ENCODE assay signal across 36 cellular contexts in the genomic region with DNA sequence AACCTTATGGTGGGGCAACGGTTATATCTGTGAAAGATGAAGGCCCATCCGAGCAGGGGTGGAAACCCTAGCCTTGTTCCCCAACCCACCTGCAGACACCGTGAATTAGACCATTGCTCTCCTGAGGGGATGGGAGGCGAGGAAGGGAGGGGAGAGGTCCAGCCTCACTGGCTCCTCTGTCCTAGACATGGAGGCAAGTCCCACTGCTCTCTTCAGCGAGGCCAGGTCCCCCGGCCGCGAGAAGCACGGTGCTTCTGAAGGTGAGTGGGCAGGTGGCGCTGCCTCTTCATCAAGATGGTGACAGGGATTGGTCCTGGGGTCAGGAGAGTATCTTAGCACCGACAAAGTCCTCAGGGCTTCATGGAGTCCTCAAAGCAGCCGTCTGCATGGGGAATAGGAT. TPM values are rescaled to one million over a fixed set of nuclear protein-coding genes. Genes with fewer than 3 reads are reported as not detected.
"Had no signal": no experiment of that assay in that cellular context is flagged by ENCODE, and none has a peak within 500 bp of the region (broad histone marks: within the 10 kb centered on the region; RNA-seq: fewer than 3 reads in every experiment).

No MANE protein-coding gene starts in this region.

- H3K36me3 ChIP-seq: ascending aorta, cardiac muscle cell had no signal

- H3K27ac Mint-ChIP-seq: activated B cell treated with CpG ODN at 0.5 μM for 24 hours; activated CD4-positive, alpha-beta memory T cell treated with anti-CD3 and anti-CD28 coated beads, Interleukin-2, amount 10 ng/mL, durations not matched to agents 7 days and 5 days; activated CD4-positive, alpha-beta T cell treated with anti-CD3 and anti-CD28 coated beads for 36 hours; activated CD4-positive, alpha-beta T cell treated with anti-CD3 and anti-CD28 coated beads, Interleukin-2, amount 10 ng/mL, durations not matched to agents 7 days and 5 days; activated CD8-positive, alpha-beta memory T cell treated with anti-CD3 and anti-CD28 coated beads, Interleukin-2, amount 10 ng/mL, durations not matched to agents 7 days and 5 days; activated CD8-positive, alpha-beta T cell treated with anti-CD3 and anti-CD28 coated beads, Interleukin-2, amount 10 ng/mL, durations not matched to agents 7 days and 5 days; activated naive CD4-positive, alpha-beta T cell treated with anti-CD3 and anti-CD28 coated beads, Interleukin-2, amount 10 ng/mL, durations not matched to agents 7 days and 5 days; activated naive CD4-positive, alpha-beta T cell treated with anti-CD3 and anti-CD28 coated beads, Interleukin-2, amount 50 U/mL, for 24 hours; activated naive CD8-positive, alpha-beta T cell; activated naive CD8-positive, alpha-beta T cell treated with anti-CD3 and anti-CD28 coated beads, Interleukin-2, amount 10 ng/mL, durations not matched to agents 7 days and 5 days; activated naive CD8-positive, alpha-beta T cell treated with anti-CD3 and anti-CD28 coated beads, Interleukin-2, amount 50 U/mL, for 24 hours; activated T-cell treated with anti-CD3 and anti-CD28 coated beads, Interleukin-2, amount 50 U/mL, for 24 hours; activated T-helper 2 cell treated with anti-CD3 and anti-CD28 coated beads, Interferon-gamma antibody, Interleukin-2, Interleukin-4, amounts not matched to agents 10 μg/mL and 5 μg/mL and 100 μg/mL, durations not matched to agents 14 hours and 24 hours and 36 hours; T-helper 1 cell treated with Interleukin-12 subunit alpha and Interleukin-12 subunit beta and Interleukin-4 antibody, amounts not matched to agents 30 μg/mL and 1 μg/mL, for 36 hours; T-helper 2 cell treated with Interferon-gamma antibody and Interleukin-4, amounts not matched to agents 5 μg/mL and 100 μg/mL, for 36 hours had no signal

- H3K4me1 ChIP-seq: ascending aorta had no signal

- H3K27ac ChIP-seq: ascending aorta, cardiac muscle cell, VCaP had no signal

- H3K4me1 Mint-ChIP-seq: activated B cell treated with CpG ODN at 0.5 μM for 24 hours; activated CD4-positive, alpha-beta memory T cell treated with anti-CD3 and anti-CD28 coated beads, Interleukin-2, amount 10 ng/mL, durations not matched to agents 7 days and 5 days; activated CD4-positive, alpha-beta T cell treated with anti-CD3 and anti-CD28 coated beads for 36 hours; activated CD4-positive, alpha-beta T cell treated with anti-CD3 and anti-CD28 coated beads, Interleukin-2, amount 10 ng/mL, durations not matched to agents 7 days and 5 days; activated CD8-positive, alpha-beta memory T cell treated with anti-CD3 and anti-CD28 coated beads, Interleukin-2, amount 10 ng/mL, durations not matched to agents 7 days and 5 days; activated naive CD4-positive, alpha-beta T cell treated with anti-CD3 and anti-CD28 coated beads, Interleukin-2, amount 10 ng/mL, durations not matched to agents 7 days and 5 days; activated naive CD4-positive, alpha-beta T cell treated with anti-CD3 and anti-CD28 coated beads, Interleukin-2, amount 50 U/mL, for 24 hours; activated naive CD8-positive, alpha-beta T cell treated with anti-CD3 and anti-CD28 coated beads, Interleukin-2, amount 10 ng/mL, durations not matched to agents 7 days and 5 days; activated naive CD8-positive, alpha-beta T cell treated with anti-CD3 and anti-CD28 coated beads, Interleukin-2, amount 50 U/mL, for 24 hours; central memory CD8-positive, alpha-beta T cell had no signal

- DNase-seq: activated B cell treated with CpG ODN at 0.5 μM for 24 hours; activated CD4-positive, alpha-beta memory T cell treated with anti-CD3 and anti-CD28 coated beads, Interleukin-2, amount 10 ng/mL, durations not matched to agents 7 days and 5 days; activated CD4-positive, alpha-beta T cell treated with anti-CD3 and anti-CD28 coated beads for 1 hour; activated CD4-positive, alpha-beta T cell treated with anti-CD3 and anti-CD28 coated beads for 36 hours; activated CD4-positive, alpha-beta T cell treated with anti-CD3 and anti-CD28 coated beads for 48 hours; activated CD4-positive, alpha-beta T cell treated with anti-CD3 and anti-CD28 coated beads, Interleukin-2, amount 10 ng/mL, durations not matched to agents 7 days and 5 days; activated CD4-positive, alpha-beta T cell treated with anti-CD3 and anti-CD28 coated beads, Interleukin-2, amount 50 U/mL, for 48 hours; activated CD8-positive, alpha-beta memory T cell treated with anti-CD3 and anti-CD28 coated beads for 24 hours; activated CD8-positive, alpha-beta memory T cell treated with anti-CD3 and anti-CD28 coated beads, Interleukin-2, amount 10 ng/mL, durations not matched to agents 7 days and 5 days; activated CD8-positive, alpha-beta memory T cell treated with anti-CD3 and anti-CD28 coated beads, Interleukin-2, amount 50 U/mL, for 48 hours; activated CD8-positive, alpha-beta T cell treated with anti-CD3 and anti-CD28 coated beads, Interleukin-2, amount 10 ng/mL, durations not matched to agents 7 days and 5 days; activated gamma-delta T cell; activated naive CD4-positive, alpha-beta T cell treated with anti-CD3 and anti-CD28 coated beads, Interleukin-2, amount 10 ng/mL, durations not matched to agents 7 days and 5 days; activated naive CD4-positive, alpha-beta T cell treated with Interleukin-2 at 50 U/mL for 16 hours; activated naive CD8-positive, alpha-beta T cell treated with anti-CD3 and anti-CD28 coated beads, Interleukin-2, amount 10 ng/mL, durations not matched to agents 7 days and 5 days; activated naive CD8-positive, alpha-beta T cell treated with anti-CD3 and anti-CD28 coated beads, Interleukin-2, amount 50 U/mL, for 24 hours; activated T-cell treated with anti-CD3 and anti-CD28 coated beads, Interleukin-2, amount 50 U/mL, for 24 hours; activated T-cell treated with anti-CD3 and anti-CD28 coated beads, Interleukin-2, amount 50 U/mL, for 48 hours; amygdala; anterior cingulate cortex; caudate nucleus; SW 1271; T-helper 1 cell; T-helper 2 cell; T-helper 9 cell had no signal

- H3K27me3 ChIP-seq: ascending aorta had no signal

- H3K4me3 Mint-ChIP-seq: activated B cell treated with CpG ODN at 0.5 μM for 24 hours; activated CD4-positive, alpha-beta memory T cell treated with anti-CD3 and anti-CD28 coated beads, Interleukin-2, amount 10 ng/mL, durations not matched to agents 7 days and 5 days; activated CD4-positive, alpha-beta T cell treated with anti-CD3 and anti-CD28 coated beads for 36 hours; activated CD4-positive, alpha-beta T cell treated with anti-CD3 and anti-CD28 coated beads, Interleukin-2, amount 10 ng/mL, durations not matched to agents 7 days and 5 days; activated CD8-positive, alpha-beta memory T cell treated with anti-CD3 and anti-CD28 coated beads, Interleukin-2, amount 10 ng/mL, durations not matched to agents 7 days and 5 days; activated CD8-positive, alpha-beta T cell treated with anti-CD3 and anti-CD28 coated beads, Interleukin-2, amount 10 ng/mL, durations not matched to agents 7 days and 5 days; activated naive CD4-positive, alpha-beta T cell treated with anti-CD3 and anti-CD28 coated beads, Interleukin-2, amount 10 ng/mL, durations not matched to agents 7 days and 5 days; activated naive CD4-positive, alpha-beta T cell treated with anti-CD3 and anti-CD28 coated beads, Interleukin-2, amount 50 U/mL, for 24 hours; activated naive CD8-positive, alpha-beta T cell; activated naive CD8-positive, alpha-beta T cell treated with anti-CD3 and anti-CD28 coated beads, Interleukin-2, amount 10 ng/mL, durations not matched to agents 7 days and 5 days; activated naive CD8-positive, alpha-beta T cell treated with anti-CD3 and anti-CD28 coated beads, Interleukin-2, amount 50 U/mL, for 24 hours; activated T-cell treated with anti-CD3 and anti-CD28 coated beads, Interleukin-2, amount 50 U/mL, for 24 hours; brain; central memory CD8-positive, alpha-beta T cell; T-helper 1 cell treated with Interleukin-12 subunit alpha and Interleukin-12 subunit beta and Interleukin-4 antibody, amounts not matched to agents 30 μg/mL and 1 μg/mL, for 36 hours; T-helper 2 cell treated with Interferon-gamma antibody and Interleukin-4, amounts not matched to agents 5 μg/mL and 100 μg/mL, for 36 hours had no signal

- H3K36me3 Mint-ChIP-seq: activated CD8-positive, alpha-beta memory T cell treated with anti-CD3 and anti-CD28 coated beads, Interleukin-2, amount 10 ng/mL, durations not matched to agents 7 days and 5 days; activated naive CD4-positive, alpha-beta T cell treated with anti-CD3 and anti-CD28 coated beads, Interleukin-2, amount 10 ng/mL, durations not matched to agents 7 days and 5 days; activated naive CD8-positive, alpha-beta T cell treated with anti-CD3 and anti-CD28 coated beads, Interleukin-2, amount 10 ng/mL, durations not matched to agents 7 days and 5 days; brain had no signal

- H3K4me3 ChIP-seq: ascending aorta, cardiac muscle cell had no signal

- H3K9me3 ChIP-seq: ascending aorta had no signal

RNA-seq across cellular contexts. Expression of gene VWA5B1, which starts 59.3 kb away (rescaled TPM):
- total RNA-seq: activated B cell treated with CpG ODN at 0.5 μM for 24 hours; activated CD4-positive, alpha-beta memory T cell treated with anti-CD3 and anti-CD28 coated beads, Interleukin-2, amount 10 ng/mL, durations not matched to agents 7 days and 5 days; activated CD4-positive, alpha-beta T cell treated with anti-CD3 and anti-CD28 coated beads for 36 hours; activated CD8-positive, alpha-beta memory T cell treated with anti-CD3 and anti-CD28 coated beads, Interleukin-2, amount 10 ng/mL, durations not matched to agents 7 days and 5 days; activated CD8-positive, alpha-beta T cell treated with anti-CD3 and anti-CD28 coated beads, Interleukin-2, amount 10 ng/mL, durations not matched to agents 7 days and 5 days; activated naive CD8-positive, alpha-beta T cell treated with anti-CD3 and anti-CD28 coated beads, Interleukin-2, amount 10 ng/mL, durations not matched to agents 7 days and 5 days; activated T-helper 2 cell treated with anti-CD3 and anti-CD28 coated beads, Interferon-gamma antibody, Interleukin-2, Interleukin-4, amounts not matched to agents 10 μg/mL and 5 μg/mL and 100 μg/mL, durations not matched to agents 14 hours and 24 hours and 36 hours; ascending aorta; bronchial epithelial cell had no signal
